1 cellular context compared by ENCODE assay signal in the genomic region with DNA sequence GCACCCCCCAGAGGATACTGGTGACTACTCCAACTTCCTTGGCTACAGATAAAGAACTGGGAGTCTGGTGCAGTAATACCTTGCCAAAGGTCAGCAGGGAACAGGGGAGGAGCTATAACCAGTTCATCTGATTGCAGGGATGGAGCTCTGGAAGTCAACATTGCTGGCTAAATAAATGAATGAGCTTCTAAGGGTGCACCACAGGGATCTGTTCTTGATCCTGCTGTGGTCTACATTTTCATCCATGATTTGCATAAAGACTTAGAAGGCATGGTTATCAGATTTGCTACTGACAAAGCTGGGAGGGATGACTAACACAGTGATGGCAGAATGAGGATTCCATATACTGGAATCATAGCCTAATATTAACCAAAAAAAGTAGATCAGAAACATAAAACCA.
TF ChIP-seq lines count a peak whose summit lies in the region.

No MANE protein-coding gene starts in this region.

TF ChIP-seq in HEK293, 187 proteins besides CTCF, POLR2A, EP300 and RAD21 (continued from another document):
- TF ChIP-seq ZNF416 (tag by site-specific recombination; IDR thresholded peaks at IDR 0.05) (no peak), GLI2 (tag by site-specific recombination; IDR thresholded peaks at IDR 0.05; ENCODE audit: borderline replicate concordance, low read depth) (no peak), KLF10 (tag by site-specific recombination; IDR thresholded peaks at IDR 0.05) (no peak), ZNF610 (tag by site-specific recombination; IDR thresholded peaks at IDR 0.05; ENCODE audit: borderline replicate concordance) (no peak), ZNF548 (tag by site-specific recombination; IDR thresholded peaks at IDR 0.05) (no peak)
TF ChIP-seq in HEK293: peak in this region for 3.
